10 cellular contexts compared by ENCODE assay signal in the genomic region with DNA sequence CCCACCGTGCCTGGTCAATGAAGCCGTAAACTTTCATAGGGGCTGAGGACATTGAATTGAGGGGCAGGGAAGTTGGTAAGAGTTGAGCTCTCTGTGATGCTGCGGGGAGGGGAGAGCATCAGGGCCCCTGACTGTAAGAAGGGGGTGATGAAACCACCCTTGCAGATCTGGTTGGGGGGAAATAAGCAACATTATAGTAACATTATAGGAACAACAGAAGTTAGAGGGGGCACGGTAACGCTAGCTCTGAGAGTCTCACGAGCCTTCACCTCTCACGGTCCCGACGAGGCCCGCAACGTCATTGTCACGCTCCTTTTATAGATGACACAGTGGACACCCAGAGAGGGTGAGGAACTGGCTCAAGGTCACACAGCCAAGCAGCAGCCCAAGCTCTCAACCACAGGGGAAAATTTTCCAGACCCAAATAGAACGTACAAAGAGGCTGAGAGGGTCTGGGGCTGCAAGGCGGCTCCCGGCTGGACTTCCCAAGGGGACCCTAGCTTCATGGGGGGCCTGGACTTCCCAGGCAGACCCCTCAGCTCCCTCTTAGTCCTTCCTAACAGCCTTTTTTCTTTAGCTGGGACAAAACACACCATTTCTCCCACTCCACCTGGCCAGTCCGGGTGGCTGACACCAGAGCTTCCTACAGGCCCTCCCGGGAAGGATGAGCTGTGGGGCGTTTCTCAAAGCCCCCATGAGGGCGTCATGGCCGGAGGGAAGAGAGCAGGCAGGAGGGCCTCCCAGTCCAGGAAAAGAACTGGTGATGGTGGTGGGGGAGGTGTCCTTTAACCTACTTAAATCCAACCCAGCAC. TPM values are rescaled to one million over a fixed set of nuclear protein-coding genes. Genes with fewer than 3 reads are reported as not detected.
DNase-seq lines count a peak whose midpoint lies in the region; ATAC-seq, FAIRE-seq and TF ChIP-seq lines count a peak whose summit lies in the region.
"Had no signal": no experiment of that assay in that cellular context is flagged by ENCODE, and none has a peak within 500 bp of the region (broad histone marks: within the 10 kb centered on the region; RNA-seq: fewer than 3 reads in every experiment).

No MANE protein-coding gene starts in this region.

- H3K36me3 ChIP-seq in CD4-positive, CD25-positive, alpha-beta regulatory T cell (ENCODE audit: control insufficient read depth, insufficient read depth, low read length), result peaks cover 65% of the 10 kb centered on the region
- peaks cover 77% of the 10 kb centered on the region for H3K36me3 ChIP-seq in OCI-LY7 (ENCODE audit: insufficient read depth, low read length)
- H3K36me3 ChIP-seq in pancreas, result peaks cover 0 to 14% (median 13%) of the 10 kb centered on the region in 3 donors

- no peaks in the 10 kb centered on the region for H3K27me3 Mint-ChIP-seq in CD4-positive, CD25-positive, alpha-beta regulatory T cell
- H3K27me3 Mint-ChIP-seq in effector memory CD8-positive, alpha-beta T cell, result no peaks in the 10 kb centered on the region

- no peaks in the 10 kb centered on the region for H3K9me3 ChIP-seq in CD4-positive, CD25-positive, alpha-beta regulatory T cell (ENCODE audit: control insufficient read depth in 2 of 2, low read length in 2 of 2)
- H3K9me3 ChIP-seq in OCI-LY7 (ENCODE audit: low read length), result no peaks in the 10 kb centered on the region
- no peaks in the 10 kb centered on the region for H3K9me3 ChIP-seq in pancreas
- H3K9me3 ChIP-seq: SJCRH30 had no signal

- H3K4me3 Mint-ChIP-seq in CD4-positive, CD25-positive, alpha-beta regulatory T cell, result peak overlapping the region; percentile 74 to 94 (median 90)
- H3K4me3 Mint-ChIP-seq in effector memory CD8-positive, alpha-beta T cell, result peak overlapping the region in 1 of 2 donors; percentile 31

- 38 to 41% methylated on average over 20 of the region's 20 CpGs for WGBS in pancreas, 2 donors

- ATAC-seq in CD4-positive, CD25-positive, alpha-beta regulatory T cell (ENCODE audit: low read depth in 2 of 2), result no peak
- ATAC-seq in effector memory CD8-positive, alpha-beta T cell (replicated peaks), result no peak
- no peak for ATAC-seq in pancreas
- ATAC-seq in HG02759 (IDR thresholded peaks at IDR 0.05; ENCODE audit: unreplicated experiment), result no peak
- no peak for ATAC-seq in HG02885 (IDR thresholded peaks at IDR 0.05; ENCODE audit: poor library complexity, unreplicated experiment)

- H3K4me3 ChIP-seq in CD4-positive, CD25-positive, alpha-beta regulatory T cell (ENCODE audit: low read depth, low read length), result peak overlapping the region; percentile 86
- H3K4me3 ChIP-seq in OCI-LY7 (ENCODE audit: low read depth, low read length, poor library complexity, severe bottlenecking) (no peak overlapping the region), pancreas (no peak overlapping the region)
- H3K4me3 ChIP-seq: SJCRH30 had no signal

- intact Hi-C loops in OCI-LY7 (cut with micrococcal nuclease; ENCODE audit: unreplicated experiment) (no loop called here), pancreas (cut with DNase I) (no loop called here)

- BruUV-seq in OCI-LY7 (replicated peaks; lab: Mats Ljungman, UMichigan), result no TSS peak

- CTCF ChIA-PET in OCI-LY7 (lab: Charles Lee; ENCODE audit: unreplicated experiment), result no interaction called here

- TF ChIP-seq CTCF in OCI-LY7 (conservative IDR thresholded peaks at IDR 0.05; ENCODE audit: low read length), result no peak
- TF ChIP-seq CTCF in pancreas (IDR thresholded peaks at IDR 0.05), result no peak

- H3K79me2 ChIP-seq in OCI-LY7 (ENCODE audit: insufficient read depth, low read depth, low read length), result peaks cover 37% of the 10 kb centered on the region; the same call in 1 of the 2 replicates

- H3K36me3 Mint-ChIP-seq in CD4-positive, CD25-positive, alpha-beta regulatory T cell, result peaks cover 32% of the 10 kb centered on the region
- H3K36me3 Mint-ChIP-seq in effector memory CD8-positive, alpha-beta T cell (ENCODE audit: insufficient read depth), result peaks cover 66% of the 10 kb centered on the region

- peaks cover 83% of the 10 kb centered on the region for H3K4me1 ChIP-seq in CD4-positive, CD25-positive, alpha-beta regulatory T cell (ENCODE audit: control insufficient read depth, insufficient read depth, low read length, poor library complexity, severe bottlenecking)
- H3K4me1 ChIP-seq in OCI-LY7 (ENCODE audit: insufficient read depth, low read length, poor library complexity, severe bottlenecking) (peaks cover 23% of the 10 kb centered on the region), pancreas (peaks cover 27 to 57% (median 39%) of the 10 kb centered on the region in 3 donors)
- H3K4me1 ChIP-seq: SJCRH30 had no signal

- H3K27ac Mint-ChIP-seq in CD4-positive, CD25-positive, alpha-beta regulatory T cell, result peak overlapping the region; percentile 36 to 86 (median 69)
- peak overlapping the region; percentile 56 to 85 for H3K27ac Mint-ChIP-seq in effector memory CD8-positive, alpha-beta T cell

- H3K27ac ChIP-seq in CD4-positive, CD25-positive, alpha-beta regulatory T cell (ENCODE audit: insufficient read depth, low read length, poor library complexity, severe bottlenecking), result peak overlapping the region; percentile 30
- H3K27ac ChIP-seq in OCI-LY7 (ENCODE audit: low read depth, low read length, poor library complexity, severe bottlenecking) (no peak overlapping the region), pancreas (peak overlapping the region; percentile 35 to 84 (median 59))
- H3K27ac ChIP-seq: SJCRH30 had no signal

- no peak overlapping the region for H2AFZ ChIP-seq in OCI-LY7 (ENCODE audit: low read length)

- no peak for DNase-seq in CD4-positive, CD25-positive, alpha-beta regulatory T cell
- DNase-seq in OCI-LY7 (ENCODE audit: low spot score) (no peak), pancreas (no peak), HCEC 1CT (no peak), urothelium cell line (ENCODE audit: low spot score) (no peak)
- no peak for DNase-seq in effector memory CD8-positive, alpha-beta T cell
- DNase-seq: activated CD4-positive, alpha-beta T cell treated with anti-CD3 and anti-CD28 coated beads, Interleukin-2, amount 50 U/mL, for 48 hours had no signal

- peak overlapping the region; percentile 9; the same call in 1 of the 2 replicates for H3K4me2 ChIP-seq in OCI-LY7 (ENCODE audit: low read length)

- H3K27me3 ChIP-seq in CD4-positive, CD25-positive, alpha-beta regulatory T cell (ENCODE audit: control insufficient read depth, insufficient read depth, low read length), result no peaks in the 10 kb centered on the region
- H3K27me3 ChIP-seq in pancreas, result no peaks in the 10 kb centered on the region
- H3K27me3 ChIP-seq: SJCRH30 had no signal

- H3K9me3 Mint-ChIP-seq in CD4-positive, CD25-positive, alpha-beta regulatory T cell, result no peaks in the 10 kb centered on the region
- no peaks in the 10 kb centered on the region for H3K9me3 Mint-ChIP-seq in effector memory CD8-positive, alpha-beta T cell

- FAIRE-seq in pancreas (lab: Jason Lieb, UNC), result no peak
- no peak for FAIRE-seq in urothelium cell line (lab: Jason Lieb, UNC)

- peaks cover 4% of the 10 kb centered on the region; the same call in 1 of the 2 replicates for H4K20me1 ChIP-seq in OCI-LY7 (ENCODE audit: insufficient read depth, low read length)

- peaks cover 0 to 71% (median 20%) of the 10 kb centered on the region in 4 donors for H3K4me1 Mint-ChIP-seq in CD4-positive, CD25-positive, alpha-beta regulatory T cell
- H3K4me1 Mint-ChIP-seq in effector memory CD8-positive, alpha-beta T cell (ENCODE audit: low read depth in 2 of 2), result peaks cover 27 to 46% of the 10 kb centered on the region in 2 donors

- POLR2A ChIA-PET in OCI-LY7 (lab: Charles Lee), result interaction anchor here (0.6 kb wide), 1 partner anchor 87 kb away, joined by 4 read pairs; no protein-coding TSS in a partner anchor

- no peaks in the 10 kb centered on the region for H3K9me2 ChIP-seq in OCI-LY7 (ENCODE audit: insufficient read depth, low read length)

RNA-seq across cellular contexts. Expression of a gene that starts 4.1 kb away (rescaled TPM):
- 1,009 TPM for total RNA-seq in CD4-positive, CD25-positive, alpha-beta regulatory T cell
- 100 to 1,000 TPM; 608 to 773 (median 661) TPM for polyA plus RNA-seq in CD4-positive, CD25-positive, alpha-beta regulatory T cell
- 424 and 448 TPM in 2 replicates for total RNA-seq in OCI-LY7 (2014; rRNA removed; shearing (Covaris generic))
- total RNA-seq in OCI-LY7 (2022) (376 and 463 TPM in 2 replicates), pancreas (100 to 1,000 TPM; 165 to 250 (median 204) TPM)
- 100 to 1,000 TPM; 539 to 573 TPM for polyA plus RNA-seq in pancreas

RNA-seq across cellular contexts. Expression of a gene that starts 29.1 kb away (rescaled TPM):
- 9.3 TPM for total RNA-seq in CD4-positive, CD25-positive, alpha-beta regulatory T cell
- polyA plus RNA-seq in CD4-positive, CD25-positive, alpha-beta regulatory T cell, result 1 to 10 TPM; 3.1 to 4.5 (median 3.9) TPM
- total RNA-seq in OCI-LY7 (2014; rRNA removed; shearing (Covaris generic)), result 1.6 and 1.7 TPM in 2 replicates
- total RNA-seq in OCI-LY7 (2022) (1.1 and 1.2 TPM in 2 replicates), pancreas (10 to 100 TPM; 16.4 to 38.0 (median 21.8) TPM)
- 10 to 100 TPM; 72.6 to 81.9 TPM for polyA plus RNA-seq in pancreas

RNA-seq across cellular contexts. Expression of a gene that starts 35.9 kb away (rescaled TPM):
- total RNA-seq in CD4-positive, CD25-positive, alpha-beta regulatory T cell, result 0.81 TPM
- under 1 TPM in 3 of 4 donors, not detected in 1; 0.21 to 0.44 (median 0.23) TPM for polyA plus RNA-seq in CD4-positive, CD25-positive, alpha-beta regulatory T cell
- 12.9 and 13.4 TPM in 2 replicates for total RNA-seq in OCI-LY7 (2014; rRNA removed; shearing (Covaris generic))
- 10.1 and 14.3 TPM in 2 replicates for total RNA-seq in OCI-LY7 (2022)
- 10 to 100 TPM; 17.4 to 28.0 (median 23.6) TPM for total RNA-seq in pancreas
- polyA plus RNA-seq in pancreas, result 10 to 100 TPM; 25.6 to 28.4 TPM
